ENCODE assay signal across 20 cellular contexts in the genomic region with DNA sequence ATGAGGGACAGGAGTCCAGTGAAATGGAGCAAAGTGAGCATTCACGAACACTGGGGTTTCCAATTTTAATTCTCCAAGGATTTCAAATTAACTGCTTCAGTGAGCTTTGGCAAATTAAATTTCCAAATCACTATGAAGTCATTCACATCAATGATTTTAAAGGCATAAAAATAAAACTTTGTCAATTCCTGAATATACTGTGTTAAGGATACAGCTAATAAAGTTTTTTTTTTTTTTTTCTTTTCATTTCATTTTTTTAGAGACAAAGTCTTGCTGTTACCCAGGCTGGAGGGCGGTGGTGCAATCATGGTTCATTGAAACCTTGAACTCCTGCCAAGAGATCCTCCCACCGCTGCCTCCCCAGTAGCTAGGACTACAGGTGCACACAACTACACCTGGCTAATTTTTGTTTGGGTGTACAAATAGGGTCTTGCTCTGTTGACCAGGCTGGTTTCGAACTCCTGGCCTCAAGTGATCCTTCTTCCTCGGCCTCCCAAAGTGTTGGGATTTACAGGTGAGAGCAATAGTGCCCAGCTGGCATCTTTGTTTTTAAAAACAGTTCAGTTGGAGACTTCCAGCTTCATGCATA. TPM values are rescaled to one million over a fixed set of nuclear protein-coding genes. Genes with fewer than 3 reads are reported as not detected.
DNase-seq lines count a peak whose midpoint lies in the region; ATAC-seq and TF ChIP-seq lines count a peak whose summit lies in the region.
"Had no signal": no experiment of that assay in that cellular context is flagged by ENCODE, and none has a peak within 500 bp of the region (broad histone marks: within the 10 kb centered on the region; RNA-seq: fewer than 3 reads in every experiment).

No MANE protein-coding gene starts in this region.

- POLR2A ChIA-PET in activated CD8-positive, alpha-beta T cell treated with anti-CD3 and anti-CD28 coated beads for 36 hours (lab: Charles Lee): interaction anchor here (0.6 kb wide), 1 partner anchor 323 kb away, joined by 3 read pairs; no protein-coding TSS in a partner anchor
- POLR2A ChIA-PET in activated CD8-positive, alpha-beta T cell treated with anti-CD3 and anti-CD28 coated beads, Interleukin-2, amount 10 ng/mL, durations not matched to agents 7 days and 5 days (lab: Charles Lee): no interaction called here

- no peak for DNase-seq in activated CD8-positive, alpha-beta T cell treated with anti-CD3 and anti-CD28 coated beads for 36 hours
- no peak for DNase-seq in activated CD8-positive, alpha-beta T cell treated with anti-CD3 and anti-CD28 coated beads, Interleukin-2, amount 10 ng/mL, durations not matched to agents 7 days and 5 days
- DNase-seq in NB4 (ENCODE audit: low read depth): peak; percentile 31
- peak; percentile 51 for DNase-seq in colonic mucosa
- peak; percentile 28 for DNase-seq in transverse colon
- DNase-seq in dorsolateral prefrontal cortex: no peak
- DNase-seq: DND-41, gastrocnemius medialis, left lung, NCI-H1694, NCI-H446, T-helper 1 cell, thyroid gland had no signal

- H3K36me3 ChIP-seq in colonic mucosa (no peaks in the 10 kb centered on the region), transverse colon (no peaks in the 10 kb centered on the region)
- H3K36me3 ChIP-seq: gastrocnemius medialis, left lung, neutrophil, thyroid gland had no signal

- H3K4me1 Mint-ChIP-seq in activated CD8-positive, alpha-beta T cell treated with anti-CD3 and anti-CD28 coated beads for 36 hours (ENCODE audit: low read depth): peaks cover 83% of the 10 kb centered on the region
- H3K4me1 Mint-ChIP-seq in activated CD8-positive, alpha-beta T cell treated with anti-CD3 and anti-CD28 coated beads, Interleukin-2, amount 10 ng/mL, durations not matched to agents 7 days and 5 days (ENCODE audit: low read depth): peaks cover 62% of the 10 kb centered on the region

- peaks cover 8% of the 10 kb centered on the region for H3K4me1 ChIP-seq in colonic mucosa
- peaks cover 7 to 76% (median 25%) of the 10 kb centered on the region in 4 donors for H3K4me1 ChIP-seq in transverse colon

- in situ Hi-C loops in transverse colon (cut with MboI; ENCODE audit: low pct_ligation_motif_present in 1 of 4, low pct_unique_long_range_greater_than_20kb in 1 of 4, low sequenced_read_pairs in 3 of 4): no loop called here

- H3K36me3 Mint-ChIP-seq in activated CD8-positive, alpha-beta T cell treated with anti-CD3 and anti-CD28 coated beads for 36 hours (ENCODE audit: low read depth): peaks cover 28% of the 10 kb centered on the region
- H3K36me3 Mint-ChIP-seq in activated CD8-positive, alpha-beta T cell treated with anti-CD3 and anti-CD28 coated beads, Interleukin-2, amount 10 ng/mL, durations not matched to agents 7 days and 5 days (ENCODE audit: low read depth): peaks cover 24% of the 10 kb centered on the region

- H3K27ac ChIP-seq in colonic mucosa: no peak overlapping the region
- no peak overlapping the region for H3K27ac ChIP-seq in transverse colon
- H3K27ac ChIP-seq in dorsolateral prefrontal cortex: peak overlapping the region in 5 of 59 donors; percentile 8 to 40 (median 36)
- H3K27ac ChIP-seq: gastrocnemius medialis, left lung, neutrophil, thyroid gland, VCaP had no signal

- H3K9me3 ChIP-seq in colonic mucosa: no peaks in the 10 kb centered on the region
- no peaks in the 10 kb centered on the region for H3K9me3 ChIP-seq in transverse colon
- H3K9me3 ChIP-seq: gastrocnemius medialis, left lung, neutrophil, thyroid gland had no signal

- H3K27me3 Mint-ChIP-seq in activated CD8-positive, alpha-beta T cell treated with anti-CD3 and anti-CD28 coated beads for 36 hours: no peaks in the 10 kb centered on the region
- H3K27me3 Mint-ChIP-seq in activated CD8-positive, alpha-beta T cell treated with anti-CD3 and anti-CD28 coated beads, Interleukin-2, amount 10 ng/mL, durations not matched to agents 7 days and 5 days (ENCODE audit: low read depth): no peaks in the 10 kb centered on the region

- no peak for ATAC-seq in activated CD8-positive, alpha-beta T cell treated with anti-CD3 and anti-CD28 coated beads for 36 hours
- no peak for ATAC-seq in activated CD8-positive, alpha-beta T cell treated with anti-CD3 and anti-CD28 coated beads, Interleukin-2, amount 10 ng/mL, durations not matched to agents 7 days and 5 days
- ATAC-seq in HG02981 (IDR thresholded peaks at IDR 0.05; ENCODE audit: unreplicated experiment) (no peak), HG03045 (IDR thresholded peaks at IDR 0.05; ENCODE audit: unreplicated experiment) (no peak)
- ATAC-seq: gastrocnemius medialis, left lung, Right ventricle myocardium inferior had no signal

- H3K27ac Mint-ChIP-seq in activated CD8-positive, alpha-beta T cell treated with anti-CD3 and anti-CD28 coated beads for 36 hours: peak overlapping the region; percentile 30
- H3K27ac Mint-ChIP-seq in activated CD8-positive, alpha-beta T cell treated with anti-CD3 and anti-CD28 coated beads, Interleukin-2, amount 10 ng/mL, durations not matched to agents 7 days and 5 days: no peak overlapping the region
- H3K27ac Mint-ChIP-seq: activated T-helper 1 cell treated with anti-CD3 and anti-CD28 coated beads, Interleukin-12 subunit alpha, Interleukin-12 subunit beta, Interleukin-2, Interleukin-4 antibody, amounts not matched to agents 30 ng/mL and 10 ng/mL and 1 ng/mL, durations not matched to agents 14 hours and 24 hours and 36 hours had no signal

- intact Hi-C loops in activated CD8-positive, alpha-beta T cell treated with anti-CD3 and anti-CD28 coated beads for 36 hours (cut with micrococcal nuclease): no loop called here
- intact Hi-C loops in colonic mucosa (cut with DNase I): no loop called here
- intact Hi-C loops in transverse colon (cut with DNase I; ENCODE audit: low total_unique reads): no loop called here
- intact Hi-C loops in dorsolateral prefrontal cortex (cut with DNase I): no loop called here

- no peak for TF ChIP-seq EP300 in transverse colon (IDR thresholded peaks at IDR 0.05; ENCODE audit: low read depth)

- CTCF ChIA-PET in activated CD8-positive, alpha-beta T cell treated with anti-CD3 and anti-CD28 coated beads for 36 hours (lab: Charles Lee): interaction anchor here (1.6 kb wide), 1 partner anchor 10 kb away, joined by 6 read pairs; no protein-coding TSS in a partner anchor
- CTCF ChIA-PET in activated CD8-positive, alpha-beta T cell treated with anti-CD3 and anti-CD28 coated beads, Interleukin-2, amount 10 ng/mL, durations not matched to agents 7 days and 5 days (lab: Charles Lee): interaction anchor here (4.2 kb wide), 1 partner anchor 8 kb away, joined by 33 read pairs; no protein-coding TSS in a partner anchor

- no peaks in the 10 kb centered on the region for H3K27me3 ChIP-seq in colonic mucosa
- H3K27me3 ChIP-seq in transverse colon: no peaks in the 10 kb centered on the region
- no peaks in the 10 kb centered on the region for H3K27me3 ChIP-seq in dorsolateral prefrontal cortex
- H3K27me3 ChIP-seq: gastrocnemius medialis, left lung, neutrophil, thyroid gland had no signal

- no peaks in the 10 kb centered on the region for H3K9me3 Mint-ChIP-seq in activated CD8-positive, alpha-beta T cell treated with anti-CD3 and anti-CD28 coated beads for 36 hours
- H3K9me3 Mint-ChIP-seq in activated CD8-positive, alpha-beta T cell treated with anti-CD3 and anti-CD28 coated beads, Interleukin-2, amount 10 ng/mL, durations not matched to agents 7 days and 5 days (ENCODE audit: insufficient read depth): no peaks in the 10 kb centered on the region
- H3K9me3 Mint-ChIP-seq: activated T-helper 1 cell treated with anti-CD3 and anti-CD28 coated beads, Interleukin-12 subunit alpha, Interleukin-12 subunit beta, Interleukin-2, Interleukin-4 antibody, amounts not matched to agents 30 ng/mL and 10 ng/mL and 1 ng/mL, durations not matched to agents 14 hours and 24 hours and 36 hours; CD14-positive monocyte had no signal

- TF ChIP-seq CTCF in activated CD8-positive, alpha-beta T cell treated with anti-CD3 and anti-CD28 coated beads for 36 hours (IDR thresholded peaks at IDR 0.05): no peak
- no peak for TF ChIP-seq CTCF in NB4 (IDR thresholded peaks at IDR 0.05; ENCODE audit: low read depth, low read length)
- TF ChIP-seq CTCF in colonic mucosa (IDR thresholded peaks at IDR 0.05): no peak
- no peak for TF ChIP-seq CTCF in transverse colon (IDR thresholded peaks at IDR 0.05)
- no peak for TF ChIP-seq CTCF in dorsolateral prefrontal cortex (IDR thresholded peaks at IDR 0.05 in 54 of 56, conservative IDR thresholded peaks at IDR 0.05 in 2 of 56; ENCODE audit: low read depth in 1 of 56, partially characterized antibody in 56 of 56)

- H3K9ac ChIP-seq in colonic mucosa (ENCODE audit: low read depth in 2 of 2, low read length in 2 of 2): no peak overlapping the region

- TF ChIP-seq POLR2A in NB4 (IDR thresholded peaks at IDR 0.05; ENCODE audit: extremely low read depth, insufficient read length): no peak
- TF ChIP-seq POLR2A in transverse colon (IDR thresholded peaks at IDR 0.05): no peak

- no peak overlapping the region for H3K4me3 ChIP-seq in NB4 (ENCODE audit: low read depth, low read length)
- no peak overlapping the region for H3K4me3 ChIP-seq in colonic mucosa
- no peak overlapping the region for H3K4me3 ChIP-seq in transverse colon
- no peak overlapping the region for H3K4me3 ChIP-seq in dorsolateral prefrontal cortex
- H3K4me3 ChIP-seq: gastrocnemius medialis, left lung, thyroid gland had no signal

- no peak overlapping the region for H3K4me3 Mint-ChIP-seq in activated CD8-positive, alpha-beta T cell treated with anti-CD3 and anti-CD28 coated beads for 36 hours
- H3K4me3 Mint-ChIP-seq in activated CD8-positive, alpha-beta T cell treated with anti-CD3 and anti-CD28 coated beads, Interleukin-2, amount 10 ng/mL, durations not matched to agents 7 days and 5 days: no peak overlapping the region
- H3K4me3 Mint-ChIP-seq: activated T-helper 1 cell treated with anti-CD3 and anti-CD28 coated beads, Interleukin-12 subunit alpha, Interleukin-12 subunit beta, Interleukin-2, Interleukin-4 antibody, amounts not matched to agents 30 ng/mL and 10 ng/mL and 1 ng/mL, durations not matched to agents 14 hours and 24 hours and 36 hours; CD14-positive monocyte had no signal

- 76 to 100% methylated on average over 1 to 5 of the region's 5 CpGs for WGBS in transverse colon (ENCODE audit: low coverage in 1 of 2), 2 donors

RNA-seq across cellular contexts. Expression of gene RBM26, which starts 21.9 kb away (rescaled TPM):
- 10 to 100 TPM; 57.6 to 61.1 TPM for total RNA-seq in activated CD8-positive, alpha-beta T cell treated with anti-CD3 and anti-CD28 coated beads for 36 hours
- total RNA-seq in activated CD8-positive, alpha-beta T cell treated with anti-CD3 and anti-CD28 coated beads, Interleukin-2, amount 10 ng/mL, durations not matched to agents 7 days and 5 days: 10 to 100 TPM; 50.6 to 52.0 TPM
- total RNA-seq in colonic mucosa: 10 to 100 TPM; 28.1 to 28.3 TPM
- 10 to 100 TPM; 13.9 to 52.7 (median 45.1) TPM for total RNA-seq in transverse colon
- total RNA-seq in dorsolateral prefrontal cortex: 10 to 100 TPM; 53.5 to 90.2 (median 73.7) TPM

Comparison
In these comparisons a context has a peak if more than half of its experiments do, and no peak if none do; other contexts are left out.
1. DNase-seq: peak in NB4 (single experiment), colonic mucosa (single experiment) and transverse colon (single experiment); none in activated CD8-positive, alpha-beta T cell treated with anti-CD3 and anti-CD28 coated beads for 36 hours (single experiment), activated CD8-positive, alpha-beta T cell treated with anti-CD3 and anti-CD28 coated beads, Interleukin-2, amount 10 ng/mL, durations not matched to agents 7 days and 5 days (single experiment) and dorsolateral prefrontal cortex (0 of 10).